Comparison of ENCODE assay signal across 12 cellular contexts in the genomic region with DNA sequence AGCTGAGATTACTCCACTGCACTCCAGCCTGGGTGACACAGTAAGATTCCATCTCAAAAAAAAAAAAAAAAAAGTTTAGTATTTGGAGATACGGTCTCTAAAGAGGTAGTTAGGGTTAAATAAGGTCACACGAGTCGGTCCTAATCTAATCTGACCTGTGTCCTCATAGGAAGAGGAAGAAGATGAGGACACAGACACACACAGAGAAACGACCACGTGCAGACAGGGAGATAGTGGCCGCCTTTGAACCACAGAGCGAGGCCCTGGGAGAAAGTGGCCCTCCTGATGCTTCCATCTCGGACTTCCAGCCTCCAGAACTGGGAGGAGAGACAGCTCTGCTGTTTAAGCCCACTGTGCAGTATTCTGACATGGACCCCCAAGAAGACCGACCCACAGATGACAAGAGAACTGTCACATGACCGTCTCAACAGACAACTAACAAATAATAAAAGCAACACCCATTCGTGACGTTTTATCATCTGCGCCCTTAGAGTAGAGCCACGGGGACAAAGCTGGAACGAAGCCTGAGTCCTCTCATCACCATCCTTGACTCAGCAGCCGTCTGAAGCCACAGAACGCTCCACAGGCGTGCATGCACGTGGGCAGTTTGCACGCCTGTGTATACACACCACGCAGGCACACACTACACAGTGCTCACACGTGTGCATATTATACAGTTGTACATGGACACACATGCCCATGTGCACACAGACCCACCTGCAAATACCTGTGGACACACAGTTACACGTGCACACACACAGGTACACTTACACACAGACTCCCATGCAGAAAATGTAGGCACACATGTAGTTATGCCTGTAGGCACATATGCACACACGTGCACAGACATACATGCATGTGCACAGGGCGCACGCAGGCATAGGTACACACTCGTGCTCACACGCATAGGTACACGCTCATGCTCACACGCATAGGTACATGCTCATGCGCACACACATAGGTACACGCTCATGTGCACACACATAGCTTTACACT.
"Had no signal": no experiment of that assay in that cellular context is flagged by ENCODE, and none has a peak within 500 bp of the region (broad histone marks: within the 10 kb centered on the region; RNA-seq: fewer than 3 reads in every experiment).

No MANE protein-coding gene starts in this region.

- DNase-seq: activated CD4-positive, CD25-positive, alpha-beta regulatory T cell treated with anti-CD3 and anti-CD28 coated beads, Interleukin-2, amount 50 U/mL, for 72 hours; activated naive CD8-positive, alpha-beta T cell treated with anti-CD3 and anti-CD28 coated beads for 36 hours; amygdala; dermis blood vessel endothelial cell; islet precursor cell; left lung; naive thymus-derived CD8-positive, alpha-beta T cell; stimulated activated CD4-positive, alpha-beta T cell treated with anti-CD3 and anti-CD28 coated beads, Interleukin-4, amount 100 ng/mL, for 1 hour; stimulated activated naive CD4-positive, alpha-beta T cell; SW 1271; transverse colon had no signal

- H3K4me3 ChIP-seq: hepatocyte, left lung, transverse colon had no signal

- ATAC-seq: left lung; naive thymus-derived CD8-positive, alpha-beta T cell had no signal
